ENCODE assay signal across 1 cellular context in the genomic region with DNA sequence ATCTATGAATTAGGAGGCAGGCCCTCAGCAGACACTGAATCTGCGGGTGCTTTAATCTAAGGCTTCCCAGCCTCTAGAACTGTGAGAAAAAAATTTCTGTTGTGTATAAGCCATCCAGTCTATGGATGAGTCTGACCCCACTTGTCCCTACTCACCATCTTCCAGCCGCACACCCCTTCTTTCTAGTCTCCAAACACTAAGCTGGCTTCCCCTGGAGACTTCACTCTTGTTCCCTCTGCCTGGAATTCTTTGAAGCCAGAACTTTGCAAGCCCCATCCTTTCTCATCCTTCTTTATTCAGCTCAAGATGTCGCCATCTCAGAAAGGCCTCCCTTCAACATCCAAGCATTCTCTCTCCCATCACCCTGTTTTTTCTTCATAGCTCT.
TF ChIP-seq lines count a peak whose summit lies in the region.

No MANE protein-coding gene starts in this region.

TF ChIP-seq in H1, 55 proteins besides CTCF, POLR2A, EP300 and RAD21:
- TF ChIP-seq KDM5A (IDR thresholded peaks at IDR 0.05; ENCODE audit: low read length), result no peak
- no peak for TF ChIP-seq TBP (IDR thresholded peaks at IDR 0.05; ENCODE audit: low read depth, low read length)
